Comparison of ENCODE assay signal across 14 cellular contexts in genomic region chr12:91276529-91276928, GRCh38.
"Had no signal": no experiment of that assay in that cellular context is flagged by ENCODE, and none has a peak within 500 bp of the region (broad histone marks: within the 10 kb centered on the region; RNA-seq: fewer than 3 reads in every experiment).

No MANE protein-coding gene starts in this region.

- DNase-seq: activated CD4-positive, alpha-beta T cell treated with anti-CD3 and anti-CD28 coated beads, Interleukin-2, amount 50 U/mL, for 4 hours; activated CD4-positive, CD25-positive, alpha-beta regulatory T cell treated with anti-CD3 and anti-CD28 coated beads, Interleukin-2, amount 50 U/mL, for 72 hours; activated naive CD4-positive, alpha-beta T cell; activated naive CD8-positive, alpha-beta T cell treated with anti-CD3 and anti-CD28 coated beads, Interleukin-2, amount 10 ng/mL, durations not matched to agents 7 days and 5 days; activated T-cell treated with anti-CD3 and anti-CD28 coated beads for 4 hours; aorta; effector CD8-positive, alpha-beta T cell; left cardiac atrium; midbrain; ovary; sigmoid colon had no signal

- H3K36me3 ChIP-seq: ovary, sigmoid colon had no signal

- H3K4me3 ChIP-seq: lung, ovary, sigmoid colon had no signal

- H3K27ac ChIP-seq: ovary had no signal

- H3K27me3 ChIP-seq: ovary, sigmoid colon had no signal

- ATAC-seq: left cardiac atrium; stimulated activated memory B cell treated with anti-CD40 and anti-IgM and Interleukin-4, amounts not matched to agents 10 μg/mL and 1 μg/mL and 100 μg/mL, for 72 hours had no signal

- H3K9me3 ChIP-seq: ovary, sigmoid colon had no signal

- FAIRE-seq: endothelial cell of umbilical vein had no signal
